In the genomic region with DNA sequence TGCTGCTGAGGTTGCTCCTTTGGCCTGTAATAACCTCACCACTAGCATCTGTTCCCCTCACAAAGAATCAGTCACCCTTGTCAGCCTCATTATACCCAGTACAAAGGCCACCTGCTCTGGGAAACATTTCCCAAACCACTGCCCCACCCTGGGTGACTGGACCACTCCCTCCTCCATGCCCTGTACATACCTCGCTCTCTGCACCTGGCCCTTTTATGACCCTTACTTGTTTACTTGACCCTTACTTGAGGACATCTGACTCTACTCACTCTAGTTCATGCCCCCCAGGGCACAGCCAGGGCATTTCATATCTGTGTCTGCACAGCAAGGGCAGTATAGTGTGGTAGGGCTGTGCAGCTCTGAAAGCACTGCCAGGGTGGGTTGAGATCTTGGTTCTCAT, we compare ENCODE assay signal across 16 cellular contexts. TPM values are rescaled to one million over a fixed set of nuclear protein-coding genes. Genes with fewer than 3 reads are reported as not detected.
DNase-seq lines count a peak whose midpoint lies in the region; ATAC-seq and TF ChIP-seq lines count a peak whose summit lies in the region.
"Had no signal": no experiment of that assay in that cellular context is flagged by ENCODE, and none has a peak within 500 bp of the region (broad histone marks: within the 10 kb centered on the region; RNA-seq: fewer than 3 reads in every experiment).

No MANE protein-coding gene starts in this region.

- peak overlapping the region; percentile 76 for H3K27ac Mint-ChIP-seq in neural crest cell (ENCODE audit: unreplicated experiment)
- H3K27ac Mint-ChIP-seq: stimulated activated naive CD8-positive, alpha-beta T cell treated with anti-CD3 and anti-CD28 coated beads, Interleukin-15, amount 100 ng/mL, for 72 hours had no signal

- H3K4me3 ChIP-seq in WERI-Rb-1 (ENCODE audit: low read depth, low read length), result no peak overlapping the region
- no peak overlapping the region for H3K4me3 ChIP-seq in heart right ventricle

- no peak for ATAC-seq in heart right ventricle
- ATAC-seq: activated CD4-positive, CD25-positive, alpha-beta regulatory T cell treated with anti-CD3 and anti-CD28 coated beads, Interleukin-2, amount 50 U/mL, for 24 hours; left ventricle myocardium superior; naive thymus-derived CD4-positive, alpha-beta T cell; stimulated activated naive CD8-positive, alpha-beta T cell treated with anti-CD3 and anti-CD28 coated beads, Interleukin-15, amount 100 ng/mL, for 72 hours had no signal

- H3K27ac ChIP-seq in WERI-Rb-1 (peak overlapping the region; percentile 73), heart right ventricle (no peak overlapping the region)

- H3K36me3 ChIP-seq in WERI-Rb-1 (no peaks in the 10 kb centered on the region), heart right ventricle (no peaks in the 10 kb centered on the region)

- in situ Hi-C loops in G401 (cut with HindIII; ENCODE audit: low sequenced_read_pairs), result no loop called here

- no peak for TF ChIP-seq CTCF in WERI-Rb-1 (IDR thresholded peaks at IDR 0.05; ENCODE audit: low read depth, low read length)
- no peak for TF ChIP-seq CTCF in neural crest cell (conservative IDR thresholded peaks at IDR 0.05)
- no peak for TF ChIP-seq CTCF in heart right ventricle (IDR thresholded peaks at IDR 0.05)

- DNase-seq in DMS153 treated with DMSO at 0.1 percent for 48 hours (lab: John Stamatoyannopoulos, UW; ENCODE audit: unreplicated experiment), result peak; percentile 85
- DNase-seq in NCI-H146 treated with DMSO at 0.1 percent for 48 hours (lab: John Stamatoyannopoulos, UW; ENCODE audit: unreplicated experiment), result peak; percentile 99
- DNase-seq in WERI-Rb-1, result peak; percentile 78
- no peak for DNase-seq in neural crest cell (ENCODE audit: low read depth, low spot score)
- DNase-seq in GOT3 (lab: John Stamatoyannopoulos, UW), result no peak
- DNase-seq in NCI-H128 (lab: John Stamatoyannopoulos, UW; ENCODE audit: unreplicated experiment), result no peak
- no peak for DNase-seq in G401 (ENCODE audit: low spot score)
- no peak for DNase-seq in heart right ventricle
- DNase-seq: activated effector memory CD4-positive, alpha-beta T cell treated with Interleukin-2 at 50 U/mL for 16 hours; caudate nucleus; left ventricle myocardium superior; naive thymus-derived CD4-positive, alpha-beta T cell; SIG-M5; stimulated activated naive CD8-positive, alpha-beta T cell treated with anti-CD3 and anti-CD28 coated beads, Interleukin-15, amount 100 ng/mL, for 72 hours had no signal

- H3K36me3 Mint-ChIP-seq in neural crest cell (ENCODE audit: low read depth), result no peaks in the 10 kb centered on the region
- H3K36me3 Mint-ChIP-seq: naive thymus-derived CD4-positive, alpha-beta T cell had no signal

- peaks cover 0 to 17% (median 7%) of the 10 kb centered on the region in 9 donors for H3K4me1 ChIP-seq in heart right ventricle

- WGBS in heart right ventricle, 2 donors, result 43 to 93% methylated on average over 1 of the region's 1 CpG

- H3K27me3 Mint-ChIP-seq in neural crest cell (ENCODE audit: low read depth), result peaks cover 2% of the 10 kb centered on the region

- no peak overlapping the region for H3K4me3 Mint-ChIP-seq in neural crest cell
- H3K4me3 Mint-ChIP-seq: naive thymus-derived CD4-positive, alpha-beta T cell; stimulated activated naive CD8-positive, alpha-beta T cell treated with anti-CD3 and anti-CD28 coated beads, Interleukin-15, amount 100 ng/mL, for 72 hours had no signal

- H3K27me3 ChIP-seq in WERI-Rb-1 (ENCODE audit: insufficient read depth, low read depth, severe bottlenecking) (no peaks in the 10 kb centered on the region), heart right ventricle (peaks cover 0 to 8% (median 0%) of the 10 kb centered on the region in 7 donors)

- intact Hi-C loops in heart right ventricle (cut with DNase I), result no loop called here

- peaks cover 17% of the 10 kb centered on the region for H3K4me1 Mint-ChIP-seq in neural crest cell
- H3K4me1 Mint-ChIP-seq: naive thymus-derived CD4-positive, alpha-beta T cell; stimulated activated naive CD8-positive, alpha-beta T cell treated with anti-CD3 and anti-CD28 coated beads, Interleukin-15, amount 100 ng/mL, for 72 hours had no signal

- H3K9me3 ChIP-seq in WERI-Rb-1 (ENCODE audit: severe bottlenecking), result no peaks in the 10 kb centered on the region
- no peaks in the 10 kb centered on the region for H3K9me3 ChIP-seq in heart right ventricle

- peaks cover 3% of the 10 kb centered on the region for H3K9me3 Mint-ChIP-seq in neural crest cell
- H3K9me3 Mint-ChIP-seq: naive thymus-derived CD4-positive, alpha-beta T cell; stimulated activated naive CD8-positive, alpha-beta T cell treated with anti-CD3 and anti-CD28 coated beads, Interleukin-15, amount 100 ng/mL, for 72 hours had no signal

RNA-seq across cellular contexts. Expression of gene AOC1, which starts 21.4 kb away (rescaled TPM):
- not detected in 2 replicates for total RNA-seq in neural crest cell
- total RNA-seq in G401 (2014; rRNA removed; shearing (Covaris generic)), result 0.92 TPM in 1 of 2 replicates, not detected in the other
- 1 to 10 TPM in 1 of 10 donors, under 1 TPM in 7, not detected in 2; 0.09 to 1.2 (median 0.37) TPM for total RNA-seq in heart right ventricle
- under 1 TPM in 1 of 2 donors, not detected in 1; 0.04 TPM for polyA plus RNA-seq in heart right ventricle
- total RNA-seq: T-helper 2 cell treated with Interferon-gamma antibody and Interleukin-4, amounts not matched to agents 100 ng/mL and 5 ng/mL, for 36 hours had no signal
- polyA plus RNA-seq: naive thymus-derived CD4-positive, alpha-beta T cell had no signal

RNA-seq across cellular contexts. Expression of gene TMEM176A, which starts 30.4 kb away (rescaled TPM):
- total RNA-seq in neural crest cell (2.0 TPM in 2 replicates), heart right ventricle (10 to 100 TPM; 12.1 to 86.6 (median 22.2) TPM)
- not detected in 2 replicates for total RNA-seq in G401 (2014; rRNA removed; shearing (Covaris generic))
- 10 to 100 TPM; 16.8 to 19.2 TPM for polyA plus RNA-seq in heart right ventricle
- total RNA-seq: T-helper 2 cell treated with Interferon-gamma antibody and Interleukin-4, amounts not matched to agents 100 ng/mL and 5 ng/mL, for 36 hours had no signal

RNA-seq across cellular contexts. Expression of gene TMEM176B, which starts 30.8 kb away (rescaled TPM):
- 2.2 and 3.1 TPM in 2 replicates for total RNA-seq in neural crest cell
- total RNA-seq in G401 (2014; rRNA removed; shearing (Covaris generic)), result 1.8 and 7.8 TPM in 2 replicates
- total RNA-seq in heart right ventricle, result 100 to 1,000 TPM in 2 of 10 donors, 10 to 100 TPM in 8; 19.6 to 149 (median 52.6) TPM
- polyA plus RNA-seq in heart right ventricle, result 10 to 100 TPM; 15.9 to 24.8 TPM
- total RNA-seq: T-helper 2 cell treated with Interferon-gamma antibody and Interleukin-4, amounts not matched to agents 100 ng/mL and 5 ng/mL, for 36 hours had no signal

Comparison
In these comparisons a context has a peak if more than half of its experiments do, and no peak if none do; other contexts are left out.
1. DNase-seq: peak in DMS153 treated with DMSO at 0.1 percent for 48 hours (single experiment), NCI-H146 treated with DMSO at 0.1 percent for 48 hours (single experiment) and WERI-Rb-1 (single experiment); none in neural crest cell (single experiment), GOT3 (single experiment), NCI-H128 (single experiment), G401 (single experiment) and heart right ventricle (0 of 2).